8 cellular contexts compared by ENCODE assay signal in genomic region chr13:25017808-25018728, GRCh38.
DNase-seq lines count a peak whose midpoint lies in the region; ATAC-seq and TF ChIP-seq lines count a peak whose summit lies in the region.
"Not testable (repeated sequence)": the region's sequence is repeated elsewhere in the genome, so short reads cannot be mapped to it uniquely, and the experiment has no call there.

No MANE protein-coding gene starts in this region.

- POLR2A ChIA-PET in HEK293 (lab: Yijun Ruan, JAX) = not testable (repeated sequence)

- H3K4me3 Mint-ChIP-seq in CD4-positive, CD25-positive, alpha-beta regulatory T cell = peak overlapping the region; percentile 12 to 88 (median 72)
- peak overlapping the region; percentile 76 to 86 (median 83) for H3K4me3 Mint-ChIP-seq in nephron

- not testable (repeated sequence) for H3K4me1 ChIP-seq in CD4-positive, CD25-positive, alpha-beta regulatory T cell (ENCODE audit: control insufficient read depth, insufficient read depth, low read length, poor library complexity, severe bottlenecking); HEK293 (ENCODE audit: control insufficient read depth, insufficient read depth, low read length)
- H3K4me1 ChIP-seq in heart right ventricle = peaks cover 0 to 16% (median 0%) of the 10 kb centered on the region in 9 donors

- not testable (repeated sequence) for H3K4me3 ChIP-seq in CD4-positive, CD25-positive, alpha-beta regulatory T cell (ENCODE audit: low read depth, low read length); HEK293 (ENCODE audit: low read depth, low read length)
- H3K4me3 ChIP-seq in heart right ventricle = peak overlapping the region in 9 of 10 donors; percentile 13 to 43 (median 32)

- H3K36me3 ChIP-seq in CD4-positive, CD25-positive, alpha-beta regulatory T cell (ENCODE audit: control insufficient read depth, insufficient read depth, low read length); HEK293 (ENCODE audit: control insufficient read depth in 2 of 2, insufficient read depth in 1 of 2, low read length in 2 of 2); heart right ventricle: not testable (repeated sequence)

- 1 to 2% methylated on average over 67 to 79 of the region's 79 CpGs for WGBS in heart right ventricle, 2 donors

- H3K9me3 ChIP-seq in CD4-positive, CD25-positive, alpha-beta regulatory T cell (ENCODE audit: control insufficient read depth in 2 of 2, low read length in 2 of 2); HEK293 (ENCODE audit: control insufficient read depth, insufficient read depth, low read depth, low read length); heart right ventricle: not testable (repeated sequence)

- H3K36me3 Mint-ChIP-seq in CD4-positive, CD25-positive, alpha-beta regulatory T cell; nephron (ENCODE audit: low read depth): not testable (repeated sequence)

- peak in 1 of 2 donors; percentile 75 for ATAC-seq in CD4-positive, CD25-positive, alpha-beta regulatory T cell (ENCODE audit: low read depth in 2 of 2)
- ATAC-seq in activated CD4-positive, CD25-positive, alpha-beta regulatory T cell treated with anti-CD3 and anti-CD28 coated beads, Interleukin-2, amount 50 U/mL, for 24 hours = peak; percentile 73 to 83
- not testable (repeated sequence) for ATAC-seq in heart right ventricle

- peaks cover 10% of the 10 kb centered on the region for H3K27me3 ChIP-seq in CD4-positive, CD25-positive, alpha-beta regulatory T cell (ENCODE audit: control insufficient read depth, insufficient read depth, low read length)
- peaks cover 0 to 60% (median 45%) of the 10 kb centered on the region in 7 donors for H3K27me3 ChIP-seq in heart right ventricle

- intact Hi-C loops in heart right ventricle (cut with DNase I) = not testable (repeated sequence)

- DNase-seq in CD4-positive, CD25-positive, alpha-beta regulatory T cell = peak in 1 of 3 donors; percentile 83
- peak; percentile 61 for DNase-seq in NCI-H2227 (lab: John Stamatoyannopoulos, UW; ENCODE audit: unreplicated experiment)
- DNase-seq in astrocyte of the hippocampus (ENCODE audit: low read depth, low spot score) = peak; percentile 52
- peak in 1 of 2 donors; percentile 26 for DNase-seq in heart right ventricle
- peak in 2 of 3 experiments; percentile 25 to 27 for DNase-seq in stimulated activated CD4-positive, alpha-beta T cell treated with anti-CD3 and anti-CD28 coated beads, TNF-alpha, amount 100 ng/mL, for 4 hours (ENCODE audit: low read depth in 3 of 3)

- H3K4me1 Mint-ChIP-seq in CD4-positive, CD25-positive, alpha-beta regulatory T cell; nephron: not testable (repeated sequence)

- not testable (repeated sequence) for TF ChIP-seq CTCF in HEK293 (tag by site-specific recombination; IDR thresholded peaks at IDR 0.05); heart right ventricle (IDR thresholded peaks at IDR 0.05); nephron (IDR thresholded peaks at IDR 0.05; ENCODE audit: unreplicated experiment in 3 of 3)

- H3K27ac ChIP-seq in CD4-positive, CD25-positive, alpha-beta regulatory T cell (ENCODE audit: insufficient read depth, low read length, poor library complexity, severe bottlenecking); HEK293 (ENCODE audit: extremely low read depth, low read depth, low read length); heart right ventricle: not testable (repeated sequence)

- H3K27ac Mint-ChIP-seq in CD4-positive, CD25-positive, alpha-beta regulatory T cell; nephron: not testable (repeated sequence)

- H3K27me3 Mint-ChIP-seq in CD4-positive, CD25-positive, alpha-beta regulatory T cell = peaks cover 44% of the 10 kb centered on the region
- H3K27me3 Mint-ChIP-seq in nephron (ENCODE audit: low read depth) = peaks cover 76% of the 10 kb centered on the region

- not testable (repeated sequence) for H3K9me3 Mint-ChIP-seq in CD4-positive, CD25-positive, alpha-beta regulatory T cell; nephron

- CTCF ChIA-PET in HEK293 (lab: Yijun Ruan, JAX) = interaction anchor here (0.6 kb wide), 1 partner anchor 206 kb away, joined by 3 read pairs; no protein-coding TSS in a partner anchor

TF ChIP-seq in HEK293, 187 proteins besides CTCF, POLR2A, EP300 and RAD21:
- TF ChIP-seq, protein P1, sequence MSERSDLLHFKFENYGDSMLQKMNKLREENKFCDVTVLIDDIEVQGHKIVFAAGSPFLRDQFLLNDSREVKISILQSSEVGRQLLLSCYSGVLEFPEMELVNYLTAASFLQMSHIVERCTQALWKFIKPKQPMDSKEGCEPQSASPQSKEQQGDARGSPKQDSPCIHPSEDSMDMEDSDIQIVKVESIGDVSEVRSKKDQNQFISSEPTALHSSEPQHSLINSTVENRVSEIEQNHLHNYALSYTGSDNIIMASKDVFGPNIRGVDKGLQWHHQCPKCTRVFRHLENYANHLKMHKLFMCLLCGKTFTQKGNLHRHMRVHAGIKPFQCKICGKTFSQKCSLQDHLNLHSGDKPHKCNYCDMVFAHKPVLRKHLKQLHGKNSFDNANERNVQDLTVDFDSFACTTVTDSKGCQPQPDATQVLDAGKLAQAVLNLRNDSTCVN (tag by site-specific recombination; optimal IDR thresholded peaks at IDR 0.05) = peak; percentile 49
- TF ChIP-seq KLF1 (tag by site-specific recombination; IDR thresholded peaks at IDR 0.05) (peak; percentile 46; the same call in 1 of the 2 replicates), SP2 (tag by site-specific recombination; IDR thresholded peaks at IDR 0.05) (0 out of 2 replicates have a peak, but pooled peaks have one; percentile 28), ZBTB8A (tag by site-specific recombination; IDR thresholded peaks at IDR 0.05) (0 out of 2 replicates have a peak, but pooled peaks have one; percentile 10)
- TF ChIP-seq, protein P2, sequence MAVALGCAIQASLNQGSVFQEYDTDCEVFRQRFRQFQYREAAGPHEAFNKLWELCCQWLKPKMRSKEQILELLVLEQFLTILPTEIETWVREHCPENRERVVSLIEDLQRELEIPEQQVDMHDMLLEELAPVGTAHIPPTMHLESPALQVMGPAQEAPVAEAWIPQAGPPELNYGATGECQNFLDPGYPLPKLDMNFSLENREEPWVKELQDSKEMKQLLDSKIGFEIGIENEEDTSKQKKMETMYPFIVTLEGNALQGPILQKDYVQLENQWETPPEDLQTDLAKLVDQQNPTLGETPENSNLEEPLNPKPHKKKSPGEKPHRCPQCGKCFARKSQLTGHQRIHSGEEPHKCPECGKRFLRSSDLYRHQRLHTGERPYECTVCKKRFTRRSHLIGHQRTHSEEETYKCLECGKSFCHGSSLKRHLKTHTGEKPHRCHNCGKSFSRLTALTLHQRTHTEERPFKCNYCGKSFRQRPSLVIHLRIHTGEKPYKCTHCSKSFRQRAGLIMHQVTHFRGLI (tag by site-specific recombination; IDR thresholded peaks at IDR 0.05) = peak; percentile 94
